12 cellular contexts compared by ENCODE assay signal in the genomic region with DNA sequence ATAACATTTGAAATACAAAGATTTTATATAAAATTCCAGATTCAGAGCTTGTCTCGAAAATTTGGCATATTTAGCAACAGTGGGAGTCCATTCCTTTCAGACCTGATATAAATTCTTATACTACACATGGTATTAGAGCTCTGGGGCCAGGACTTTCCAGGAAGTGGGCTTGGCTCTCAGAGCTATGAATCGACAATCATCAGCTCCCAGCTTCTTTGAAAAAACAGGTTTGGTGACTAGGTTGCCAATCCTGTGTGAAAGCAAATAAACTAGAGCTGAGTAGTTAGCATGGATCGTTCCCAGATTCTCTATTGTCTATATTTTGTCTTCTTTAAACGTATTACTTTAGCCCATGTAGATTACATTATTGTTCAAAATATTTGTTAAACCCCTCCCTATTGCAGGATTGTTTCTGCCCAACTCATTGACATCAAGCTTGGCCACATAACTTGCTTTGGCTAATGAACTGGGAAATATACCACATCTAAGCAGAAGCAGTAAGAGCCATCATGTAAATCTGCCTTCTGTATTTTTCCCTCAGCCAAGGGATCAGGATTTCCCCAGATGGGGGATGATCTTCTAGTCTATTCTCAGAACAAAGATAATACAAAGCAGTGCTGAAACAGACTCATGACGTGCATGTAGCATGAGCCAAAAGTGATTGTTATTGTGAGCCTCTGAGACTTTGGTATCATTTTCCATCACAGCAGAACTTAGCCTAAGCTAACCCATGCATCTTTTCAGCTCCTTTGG.
DNase-seq lines count a peak whose midpoint lies in the region; TF ChIP-seq lines count a peak whose summit lies in the region.
"Had no signal": no experiment of that assay in that cellular context is flagged by ENCODE, and none has a peak within 500 bp of the region (broad histone marks: within the 10 kb centered on the region; RNA-seq: fewer than 3 reads in every experiment).

No MANE protein-coding gene starts in this region.

- H3K27ac Mint-ChIP-seq in type B pancreatic cell = peak overlapping the region; percentile 87

- no peaks in the 10 kb centered on the region for H3K9me3 Mint-ChIP-seq in type B pancreatic cell

- peak overlapping the region; percentile 69 for H3K4me3 Mint-ChIP-seq in type B pancreatic cell

- DNase-seq in SHP77 (lab: John Stamatoyannopoulos, UW) = peak; percentile 16 to 23
- DNase-seq in SHP77 treated with DMSO at 0.1 percent for 48 hours (lab: John Stamatoyannopoulos, UW) = no peak
- DNase-seq in NCI-H2081 (lab: John Stamatoyannopoulos, UW) = peak; percentile 60 to 92
- peak; percentile 57 for DNase-seq in cerebellar cortex (ENCODE audit: low spot score)
- no peak for DNase-seq in type B pancreatic cell (ENCODE audit: extremely low spot score, unreplicated experiment)
- DNase-seq in effector CD4-positive, alpha-beta T cell = no peak
- no peak for DNase-seq in NCI-H524 (lab: John Stamatoyannopoulos, UW)
- DNase-seq in Kasumi-1 (lab: John Stamatoyannopoulos, UW) = no peak
- DNase-seq: cortex of kidney; Peyer's patch; right cardiac atrium; stimulated activated naive CD4-positive, alpha-beta T cell had no signal

- no peaks in the 10 kb centered on the region for H3K36me3 Mint-ChIP-seq in type B pancreatic cell

- no peaks in the 10 kb centered on the region for H3K27me3 Mint-ChIP-seq in type B pancreatic cell

- TF ChIP-seq CTCF in type B pancreatic cell (conservative IDR thresholded peaks at IDR 0.05) = no peak

- H3K4me1 Mint-ChIP-seq in type B pancreatic cell (ENCODE audit: unreplicated experiment) = peaks cover 8% of the 10 kb centered on the region

Comparison
In these comparisons a context has a peak if more than half of its experiments do, and no peak if none do; other contexts are left out.
1. DNase-seq: peak in SHP77 (2 of 2), NCI-H2081 (2 of 2) and cerebellar cortex (single experiment); none in SHP77 treated with DMSO at 0.1 percent for 48 hours (single experiment), type B pancreatic cell (single experiment), effector CD4-positive, alpha-beta T cell (single experiment), NCI-H524 (0 of 2) and Kasumi-1 (0 of 2).